In genomic region chr1:11295905-11296304, GRCh38 we compare ENCODE assay signal across 1 cellular context.
TF ChIP-seq lines count a peak whose summit lies in the region.

No MANE protein-coding gene starts in this region.

TF ChIP-seq in WTC11, 78 proteins besides CTCF, POLR2A, EP300 and RAD21 (continued from another document):
- TF ChIP-seq STAT6 (CRISPR knock-in tag; conservative IDR thresholded peaks at IDR 0.05; ENCODE audit: low read depth) (no peak), ZNF425 (CRISPR knock-in tag; conservative IDR thresholded peaks at IDR 0.05) (no peak), SMAD3 (CRISPR knock-in tag; IDR thresholded peaks at IDR 0.05; ENCODE audit: borderline replicate concordance) (no peak), CDX4 (CRISPR knock-in tag; IDR thresholded peaks at IDR 0.05; ENCODE audit: borderline replicate concordance) (no peak), GTF2I (CRISPR knock-in tag; conservative IDR thresholded peaks at IDR 0.05) (no peak), HMGXB4 (CRISPR knock-in tag; IDR thresholded peaks at IDR 0.05) (no peak), CBFB (CRISPR knock-in tag; IDR thresholded peaks at IDR 0.05; ENCODE audit: low read depth) (no peak), FOXJ3 (CRISPR knock-in tag; IDR thresholded peaks at IDR 0.05; ENCODE audit: borderline replicate concordance) (no peak)
